ENCODE assay signal across 8 cellular contexts in genomic region chr7:132049462-132050304, GRCh38.
DNase-seq lines count a peak whose midpoint lies in the region; ATAC-seq, FAIRE-seq and TF ChIP-seq lines count a peak whose summit lies in the region.

No MANE protein-coding gene starts in this region.

- H3K4me3 Mint-ChIP-seq in activated CD8-positive, alpha-beta T cell treated with anti-CD3 and anti-CD28 coated beads, Interleukin-2, amount 10 ng/mL, durations not matched to agents 7 days and 5 days: no peak overlapping the region

- DNase-seq in D721Med (ENCODE audit: insufficient read length, low spot score) (no peak), left kidney (ENCODE audit: low read depth, low spot score) (peak; percentile 41), foreskin melanocyte (no peak), uterus (no peak), superior temporal gyrus (ENCODE audit: extremely low spot score) (no peak)
- DNase-seq in activated CD8-positive, alpha-beta T cell treated with anti-CD3 and anti-CD28 coated beads, Interleukin-2, amount 10 ng/mL, durations not matched to agents 7 days and 5 days: peak; percentile 56

- TF ChIP-seq POLR2A in uterus (IDR thresholded peaks at IDR 0.05): no peak

- no peak overlapping the region for H3K27ac Mint-ChIP-seq in activated CD8-positive, alpha-beta T cell treated with anti-CD3 and anti-CD28 coated beads, Interleukin-2, amount 10 ng/mL, durations not matched to agents 7 days and 5 days

- no peak for ATAC-seq in activated CD8-positive, alpha-beta T cell treated with anti-CD3 and anti-CD28 coated beads, Interleukin-2, amount 10 ng/mL, durations not matched to agents 7 days and 5 days
- ATAC-seq in HG03342 (IDR thresholded peaks at IDR 0.05; ENCODE audit: unreplicated experiment): no peak

- intact Hi-C loops in uterus (cut with DNase I; ENCODE audit: low total_unique reads): no loop called here

- H3K4me1 ChIP-seq in HUES6 (ENCODE audit: control insufficient read depth, insufficient read depth, low read length): no peaks in the 10 kb centered on the region
- H3K4me1 ChIP-seq in uterus: no peaks in the 10 kb centered on the region

- 0 out of 2 replicates have a peak overlapping the region, but pooled peaks have one; percentile 12 for H3K4me3 ChIP-seq in HUES6 (ENCODE audit: low read depth, low read length)
- no peak overlapping the region for H3K4me3 ChIP-seq in uterus

- TF ChIP-seq CTCF in D721Med (IDR thresholded peaks at IDR 0.05; ENCODE audit: insufficient read depth, missing control alignments) (peak; percentile 64), uterus (IDR thresholded peaks at IDR 0.05) (no peak)

- FAIRE-seq in D721Med (lab: Jason Lieb, UNC): peak; percentile 48

- H3K27me3 ChIP-seq in HUES6 (ENCODE audit: control insufficient read depth, insufficient read depth, low read length) (no peaks in the 10 kb centered on the region; the same call in 1 of the 2 replicates), uterus (no peaks in the 10 kb centered on the region)

- CTCF ChIA-PET in activated CD8-positive, alpha-beta T cell treated with anti-CD3 and anti-CD28 coated beads, Interleukin-2, amount 10 ng/mL, durations not matched to agents 7 days and 5 days (lab: Charles Lee): interaction anchor here (0.7 to 1.1 kb wide), 4 partner anchors 9 to 531 kb away, joined by 3 to 4 read pairs (median 3); no protein-coding TSS in a partner anchor

- no peaks in the 10 kb centered on the region for H3K9me3 Mint-ChIP-seq in activated CD8-positive, alpha-beta T cell treated with anti-CD3 and anti-CD28 coated beads, Interleukin-2, amount 10 ng/mL, durations not matched to agents 7 days and 5 days (ENCODE audit: insufficient read depth)

- POLR2A ChIA-PET in activated CD8-positive, alpha-beta T cell treated with anti-CD3 and anti-CD28 coated beads, Interleukin-2, amount 10 ng/mL, durations not matched to agents 7 days and 5 days (lab: Charles Lee): no interaction called here

- peaks cover 5% of the 10 kb centered on the region for H3K27me3 Mint-ChIP-seq in activated CD8-positive, alpha-beta T cell treated with anti-CD3 and anti-CD28 coated beads, Interleukin-2, amount 10 ng/mL, durations not matched to agents 7 days and 5 days (ENCODE audit: low read depth)

- no peaks in the 10 kb centered on the region for H3K4me1 Mint-ChIP-seq in activated CD8-positive, alpha-beta T cell treated with anti-CD3 and anti-CD28 coated beads, Interleukin-2, amount 10 ng/mL, durations not matched to agents 7 days and 5 days (ENCODE audit: low read depth)

- H3K9ac ChIP-seq in HUES6 (ENCODE audit: low read length): no peak overlapping the region

- no peaks in the 10 kb centered on the region for H3K36me3 Mint-ChIP-seq in activated CD8-positive, alpha-beta T cell treated with anti-CD3 and anti-CD28 coated beads, Interleukin-2, amount 10 ng/mL, durations not matched to agents 7 days and 5 days (ENCODE audit: low read depth)

- no peaks in the 10 kb centered on the region for H3K9me3 ChIP-seq in HUES6 (ENCODE audit: control insufficient read depth, insufficient read depth, low read depth, low read length)
- no peaks in the 10 kb centered on the region for H3K9me3 ChIP-seq in uterus

- H3K27ac ChIP-seq in HUES6 (ENCODE audit: low read depth, low read length): no peak overlapping the region
- H3K27ac ChIP-seq in uterus: no peak overlapping the region

- no peaks in the 10 kb centered on the region for H3K36me3 ChIP-seq in HUES6 (ENCODE audit: control insufficient read depth, insufficient read depth, low read length)
- H3K36me3 ChIP-seq in uterus: no peaks in the 10 kb centered on the region

Comparison
In these comparisons a context has a peak if more than half of its experiments do, and no peak if none do; other contexts are left out.
1. DNase-seq: peak in activated CD8-positive, alpha-beta T cell treated with anti-CD3 and anti-CD28 coated beads, Interleukin-2, amount 10 ng/mL, durations not matched to agents 7 days and 5 days (single experiment) and left kidney (single experiment); none in D721Med (single experiment), foreskin melanocyte (single experiment), uterus (0 of 2) and superior temporal gyrus (single experiment).